In genomic region chr7:20191044-20191867, GRCh38 we compare ENCODE assay signal across 22 cellular contexts. TPM values are rescaled to one million over a fixed set of nuclear protein-coding genes. Genes with fewer than 3 reads are reported as not detected.
DNase-seq lines count a peak whose midpoint lies in the region; ATAC-seq and TF ChIP-seq lines count a peak whose summit lies in the region.
"Had no signal": no experiment of that assay in that cellular context is flagged by ENCODE, and none has a peak within 500 bp of the region (broad histone marks: within the 10 kb centered on the region; RNA-seq: fewer than 3 reads in every experiment).

No MANE protein-coding gene starts in this region.

- H3K36me3 ChIP-seq in mesendoderm (ENCODE audit: control insufficient read depth, insufficient read depth, low read length), result no peaks in the 10 kb centered on the region
- H3K36me3 ChIP-seq: left ventricle myocardium inferior, Peyer's patch, right lobe of liver had no signal

- H3K9ac ChIP-seq in mesendoderm (ENCODE audit: low read length), result no peak overlapping the region

- no peak overlapping the region for H3K27ac ChIP-seq in mesendoderm (ENCODE audit: low read depth, low read length)
- H3K27ac ChIP-seq: coronary artery, left ventricle myocardium inferior, right lobe of liver had no signal

- H3K23ac ChIP-seq in mesendoderm (ENCODE audit: low read length), result no peak overlapping the region

- no TSS peak for BruUV-seq in MCF 10A (replicated peaks; lab: Mats Ljungman, UMichigan)

- H3K36me3 Mint-ChIP-seq in CD14-positive monocyte, result peaks cover 0 to 4% of the 10 kb centered on the region in 2 donors
- H3K36me3 Mint-ChIP-seq in MCF 10A (ENCODE audit: insufficient read depth, unreplicated experiment), result peaks cover 6% of the 10 kb centered on the region

- H3K27me3 ChIP-seq in mesendoderm (ENCODE audit: insufficient read depth, low read length, poor library complexity), result no peaks in the 10 kb centered on the region
- H3K27me3 ChIP-seq: Peyer's patch, right lobe of liver had no signal

- H2BK120ac ChIP-seq in mesendoderm (ENCODE audit: low read depth, low read length), result no peak overlapping the region

- H3K27me3 Mint-ChIP-seq in CD14-positive monocyte (ENCODE audit: low read depth in 3 of 3), result no peaks in the 10 kb centered on the region
- H3K27me3 Mint-ChIP-seq in MCF 10A (ENCODE audit: insufficient read depth, unreplicated experiment), result no peaks in the 10 kb centered on the region
- H3K27me3 Mint-ChIP-seq: T-helper 17 cell had no signal

- no peak overlapping the region for H3K4me2 ChIP-seq in mesendoderm (ENCODE audit: low read length)

- POLR2A ChIA-PET in MCF 10A (lab: Yijun Ruan, JAX), result no interaction called here

- TF ChIP-seq CTCF in GM12864 (IDR thresholded peaks at IDR 0.05; ENCODE audit: low read depth, low read length, missing control alignments), result no peak
- TF ChIP-seq CTCF in CD14-positive monocyte (IDR thresholded peaks at IDR 0.05), result no peak
- no peak for TF ChIP-seq CTCF in MCF 10A (IDR thresholded peaks at IDR 0.05; ENCODE audit: unreplicated experiment)

- no peak overlapping the region for H3K4me3 ChIP-seq in GM12864 (ENCODE audit: low read depth, low read length)
- H3K4me3 ChIP-seq in mesendoderm (ENCODE audit: low read length), result no peak overlapping the region
- H3K4me3 ChIP-seq: coronary artery, left ventricle myocardium inferior, Peyer's patch, right lobe of liver had no signal

- no peak overlapping the region for H3K4ac ChIP-seq in mesendoderm (ENCODE audit: low read depth, low read length)

- no peak overlapping the region for H4K8ac ChIP-seq in mesendoderm (ENCODE audit: low read depth, low read length)

- peaks cover 2% of the 10 kb centered on the region for H3K4me1 ChIP-seq in mesendoderm (ENCODE audit: control insufficient read depth, low read depth, low read length)
- H3K4me1 ChIP-seq: left ventricle myocardium inferior, Peyer's patch, right lobe of liver had no signal

- no peak overlapping the region for H2BK5ac ChIP-seq in mesendoderm (ENCODE audit: low read length)

- H3K4me3 Mint-ChIP-seq in CD14-positive monocyte, result no peak overlapping the region
- no peak overlapping the region for H3K4me3 Mint-ChIP-seq in MCF 10A (ENCODE audit: unreplicated experiment)
- H3K4me3 Mint-ChIP-seq: nephron, T-helper 17 cell had no signal

- peaks cover 39% of the 10 kb centered on the region for H3K4me1 Mint-ChIP-seq in CD14-positive monocyte
- no peaks in the 10 kb centered on the region for H3K4me1 Mint-ChIP-seq in MCF 10A (ENCODE audit: insufficient read depth, unreplicated experiment)
- H3K4me1 Mint-ChIP-seq: nephron, T-helper 17 cell had no signal

- peak overlapping the region in 1 of 7 donors; percentile 55 for H3K27ac Mint-ChIP-seq in CD14-positive monocyte
- no peak overlapping the region for H3K27ac Mint-ChIP-seq in MCF 10A (ENCODE audit: low read depth, unreplicated experiment)
- H3K27ac Mint-ChIP-seq: nephron, T-helper 17 cell had no signal

- H3K79me1 ChIP-seq in mesendoderm (ENCODE audit: low read length), result no peaks in the 10 kb centered on the region

- intact Hi-C loops in CD14-positive monocyte (cut with micrococcal nuclease) (no loop called here), MCF 10A (cut with micrococcal nuclease) (no loop called here)

- H2AK5ac ChIP-seq in mesendoderm (ENCODE audit: low read length), result no peak overlapping the region

- no peaks in the 10 kb centered on the region for H3K79me2 ChIP-seq in mesendoderm (ENCODE audit: control insufficient read depth, insufficient read depth, low read length)

- no peak overlapping the region for H4K5ac ChIP-seq in mesendoderm (ENCODE audit: low read length)

- WGBS in mesendoderm (ENCODE audit: extremely low coverage, insufficient coverage, low lambda C conversion rate), result no CpG with 5 or more reads among the region's 12 CpGs

- ATAC-seq in HG02642 (IDR thresholded peaks at IDR 0.05; ENCODE audit: poor library complexity, unreplicated experiment) (peak; percentile 39), HG03045 (IDR thresholded peaks at IDR 0.05; ENCODE audit: unreplicated experiment) (no peak)
- ATAC-seq: HCT116, T-helper 17 cell had no signal

- CTCF ChIA-PET in MCF 10A (lab: Yijun Ruan, JAX), result interaction anchor here (0.6 kb wide), 1 partner anchor 170 kb away, joined by 3 read pairs; no protein-coding TSS in a partner anchor

- no peak overlapping the region for H2BK15ac ChIP-seq in mesendoderm (replicated peaks; ENCODE audit: low read depth)

- H3K9me3 Mint-ChIP-seq in CD14-positive monocyte (peaks cover 10 to 21% (median 14%) of the 10 kb centered on the region in 7 donors), MCF 10A (ENCODE audit: unreplicated experiment) (peaks cover 18% of the 10 kb centered on the region)

- H3K18ac ChIP-seq in mesendoderm (ENCODE audit: low read length), result no peak overlapping the region

- DNase-seq in GM12864 (ENCODE audit: low read depth) (peak; percentile 8), NCI-H2081 treated with DMSO at 0.1 percent for 48 hours (lab: John Stamatoyannopoulos, UW) (peak; percentile 27), mesendoderm (peak; percentile 24), UCSD-AML1 (lab: John Stamatoyannopoulos, UW; ENCODE audit: unreplicated experiment) (no peak), CD14-positive monocyte (ENCODE audit: low spot score) (no peak), MCF 10A (ENCODE audit: unreplicated experiment) (no peak)
- DNase-seq: activated CD4-positive, alpha-beta T cell treated with anti-CD3 and anti-CD28 coated beads, Interleukin-2, amount 50 U/mL, for 1 hour; hypothalamus; left ventricle myocardium inferior; NCI-H2171 treated with DMSO at 0.1 percent for 48 hours; Peyer's patch; right lobe of liver; stimulated activated CD4-positive, alpha-beta T cell treated with anti-CD3 and anti-CD28 coated beads, Interleukin-4, amount 100 ng/mL, for 24 hours; stimulated activated naive CD4-positive, alpha-beta T cell; T-helper 17 cell had no signal

- no peak overlapping the region for H3K56ac ChIP-seq in mesendoderm (ENCODE audit: low read length)

RNA-seq across cellular contexts. Expression of gene MACC1, which starts 25.9 kb away (rescaled TPM):
- 3.8 TPM for polyA plus RNA-seq in mesendoderm (2013, experiment 1 of 2)
- 4.1 TPM for polyA plus RNA-seq in mesendoderm (2013, experiment 2 of 2)
- not detected for polyA plus RNA-seq in CD14-positive monocyte
- 0.02 and 0.14 TPM in 2 replicates for total RNA-seq in MCF 10A (2022)
- total RNA-seq: G401 had no signal
- polyA plus RNA-seq: BJ had no signal

Comparison
In these comparisons a context has a peak if more than half of its experiments do, and no peak if none do; other contexts are left out.
1. DNase-seq: peak in GM12864 (single experiment), NCI-H2081 treated with DMSO at 0.1 percent for 48 hours (single experiment) and mesendoderm (single experiment); none in UCSD-AML1 (single experiment), CD14-positive monocyte (single experiment) and MCF 10A (single experiment).